ENCODE assay signal across 26 cellular contexts in genomic region chr21:45750924-45751323, GRCh38.
"Had no signal": no experiment of that assay in that cellular context is flagged by ENCODE, and none has a peak within 500 bp of the region (broad histone marks: within the 10 kb centered on the region; RNA-seq: fewer than 3 reads in every experiment).

No MANE protein-coding gene starts in this region.

- H3K36me3 ChIP-seq: adrenal gland, esophagus squamous epithelium had no signal

- DNase-seq: activated CD4-positive, alpha-beta T cell treated with anti-CD3 and anti-CD28 coated beads for 36 hours; activated CD4-positive, alpha-beta T cell treated with anti-CD3 and anti-CD28 coated beads, Interleukin-2, amount 50 U/mL, for 1 hour; activated CD4-positive, alpha-beta T cell treated with anti-CD3 and anti-CD28 coated beads, Interleukin-2, amount 50 U/mL, for 48 hours; activated CD4-positive, CD25-positive, alpha-beta regulatory T cell; activated CD4-positive, CD25-positive, alpha-beta regulatory T cell treated with anti-CD3 and anti-CD28 coated beads, Interleukin-2, amount 50 U/mL, for 72 hours; activated CD8-positive, alpha-beta memory T cell treated with anti-CD3 and anti-CD28 coated beads for 24 hours; activated CD8-positive, alpha-beta T cell treated with anti-CD3 and anti-CD28 coated beads for 36 hours; activated effector memory CD4-positive, alpha-beta T cell treated with Interleukin-2 at 50 U/mL for 16 hours; activated gamma-delta T cell treated with Interleukin-2 at 50 U/mL for 16 hours; activated naive CD4-positive, alpha-beta T cell treated with Interleukin-2 at 50 U/mL for 16 hours; activated naive CD8-positive, alpha-beta T cell treated with anti-CD3 and anti-CD28 coated beads for 36 hours; activated naive CD8-positive, alpha-beta T cell treated with anti-CD3 and anti-CD28 coated beads, Interleukin-2, amount 50 U/mL, for 24 hours; activated T-cell treated with anti-CD3 and anti-CD28 coated beads, Interleukin-2, amount 50 U/mL, for 4 hours; amygdala; aorta; body of pancreas; caudate nucleus; effector CD8-positive, alpha-beta T cell; esophagus squamous epithelium; foreskin melanocyte; T-helper 1 cell; T-helper 17 cell; T1000 had no signal

- H3K4me3 ChIP-seq: adrenal gland, body of pancreas, esophagus squamous epithelium, gastroesophageal sphincter had no signal

- H3K4me1 ChIP-seq: adrenal gland, body of pancreas had no signal

- H3K27ac ChIP-seq: adrenal gland, body of pancreas, epithelial cell of prostate, esophagus squamous epithelium, gastroesophageal sphincter had no signal

- H3K9me3 ChIP-seq: adrenal gland, body of pancreas, esophagus squamous epithelium had no signal

- H3K27me3 ChIP-seq: adrenal gland, body of pancreas, gastroesophageal sphincter had no signal
